13 cellular contexts compared by ENCODE assay signal in genomic region chr4:76989391-76990061, GRCh38. TPM values are rescaled to one million over a fixed set of nuclear protein-coding genes. Genes with fewer than 3 reads are reported as not detected.
DNase-seq lines count a peak whose midpoint lies in the region; ATAC-seq and TF ChIP-seq lines count a peak whose summit lies in the region.
"Had no signal": no experiment of that assay in that cellular context is flagged by ENCODE, and none has a peak within 500 bp of the region (broad histone marks: within the 10 kb centered on the region; RNA-seq: fewer than 3 reads in every experiment).

No MANE protein-coding gene starts in this region.

- POLR2A ChIA-PET in activated CD4-positive, alpha-beta memory T cell treated with anti-CD3 and anti-CD28 coated beads for 36 hours (lab: Charles Lee), result interaction anchor here (1.4 kb wide), 1 partner anchor 42 kb away, joined by 4 read pairs; no protein-coding TSS in a partner anchor
- POLR2A ChIA-PET in activated naive CD8-positive, alpha-beta T cell treated with anti-CD3 and anti-CD28 coated beads, Interleukin-2, amount 10 ng/mL, durations not matched to agents 7 days and 5 days (lab: Charles Lee), result interaction anchor here (1.0 to 4.2 kb wide), 4 partner anchors 17 to 85 kb away, joined by 3 to 22 read pairs (median 5); partner anchors contain the start of gene SEPTIN11

- H3K4me3 ChIP-seq in DND-41 (ENCODE audit: low read depth in 1 of 2, low read length in 2 of 2), result no peak overlapping the region
- H3K4me3 ChIP-seq: esophagus squamous epithelium, GM12878, vagina had no signal

- intact Hi-C loops in activated CD4-positive, alpha-beta memory T cell treated with anti-CD3 and anti-CD28 coated beads for 36 hours (cut with micrococcal nuclease), result loop anchor here (2.0 to 10.0 kb wide), 2 partner anchors 39 to 595 kb away; no protein-coding TSS in a partner anchor

- H3K79me2 ChIP-seq in DND-41 (ENCODE audit: insufficient read depth, low read length), result no peaks in the 10 kb centered on the region

- H3K36me3 ChIP-seq in DND-41 (ENCODE audit: insufficient read depth, low read length), result no peaks in the 10 kb centered on the region
- H3K36me3 ChIP-seq: esophagus squamous epithelium, vagina had no signal

- TF ChIP-seq CTCF in DND-41 (IDR thresholded peaks at IDR 0.05; ENCODE audit: borderline replicate concordance, extremely low read depth, low read length, poor library complexity, severe bottlenecking) (no peak), type B pancreatic cell (conservative IDR thresholded peaks at IDR 0.05) (no peak)

- H3K27me3 ChIP-seq in DND-41 (ENCODE audit: insufficient read depth, low read length, poor library complexity), result peaks cover 18% of the 10 kb centered on the region
- H3K27me3 ChIP-seq: esophagus squamous epithelium, vagina had no signal

- peaks cover 5% of the 10 kb centered on the region for H3K9me3 Mint-ChIP-seq in activated CD4-positive, alpha-beta memory T cell treated with anti-CD3 and anti-CD28 coated beads for 36 hours
- H3K9me3 Mint-ChIP-seq in activated naive CD8-positive, alpha-beta T cell treated with anti-CD3 and anti-CD28 coated beads, Interleukin-2, amount 10 ng/mL, durations not matched to agents 7 days and 5 days, result no peaks in the 10 kb centered on the region
- H3K9me3 Mint-ChIP-seq in type B pancreatic cell, result peaks cover 8% of the 10 kb centered on the region

- H3K4me3 Mint-ChIP-seq in activated CD4-positive, alpha-beta memory T cell treated with anti-CD3 and anti-CD28 coated beads for 36 hours, result peak overlapping the region; percentile 53
- H3K4me3 Mint-ChIP-seq in activated naive CD8-positive, alpha-beta T cell treated with anti-CD3 and anti-CD28 coated beads, Interleukin-2, amount 10 ng/mL, durations not matched to agents 7 days and 5 days, result peak overlapping the region; percentile 66
- H3K4me3 Mint-ChIP-seq in type B pancreatic cell, result no peak overlapping the region

- peaks cover 72% of the 10 kb centered on the region for H3K4me1 Mint-ChIP-seq in activated CD4-positive, alpha-beta memory T cell treated with anti-CD3 and anti-CD28 coated beads for 36 hours (ENCODE audit: low read depth)
- H3K4me1 Mint-ChIP-seq in activated naive CD8-positive, alpha-beta T cell treated with anti-CD3 and anti-CD28 coated beads, Interleukin-2, amount 10 ng/mL, durations not matched to agents 7 days and 5 days, result peaks cover 57% of the 10 kb centered on the region
- peaks cover 31% of the 10 kb centered on the region for H3K4me1 Mint-ChIP-seq in type B pancreatic cell (ENCODE audit: unreplicated experiment)

- CTCF ChIA-PET in activated CD4-positive, alpha-beta memory T cell treated with anti-CD3 and anti-CD28 coated beads for 36 hours (lab: Charles Lee), result interaction anchor here (0.6 to 1.0 kb wide), 2 partner anchors 12 to 43 kb away, joined by 4 read pairs; no protein-coding TSS in a partner anchor

- no peak overlapping the region for H3K27ac ChIP-seq in DND-41 (ENCODE audit: low read length)
- H3K27ac ChIP-seq: vagina had no signal

- H3K4me1 ChIP-seq in DND-41 (ENCODE audit: insufficient read depth, low read length), result peaks cover 16% of the 10 kb centered on the region

- H4K20me1 ChIP-seq in DND-41 (ENCODE audit: insufficient read depth, low read length), result no peaks in the 10 kb centered on the region

- peak; percentile 90 for ATAC-seq in DND-41 (ENCODE audit: insufficient read depth, low read depth)
- ATAC-seq in activated naive CD8-positive, alpha-beta T cell treated with anti-CD3 and anti-CD28 coated beads, Interleukin-2, amount 10 ng/mL, durations not matched to agents 7 days and 5 days (ENCODE audit: low read depth), result peak; percentile 54
- ATAC-seq: GM12878, left cardiac atrium had no signal

- H3K36me3 Mint-ChIP-seq in activated CD4-positive, alpha-beta memory T cell treated with anti-CD3 and anti-CD28 coated beads for 36 hours, result peaks cover 4% of the 10 kb centered on the region
- H3K36me3 Mint-ChIP-seq in activated naive CD8-positive, alpha-beta T cell treated with anti-CD3 and anti-CD28 coated beads, Interleukin-2, amount 10 ng/mL, durations not matched to agents 7 days and 5 days, result peaks cover 9% of the 10 kb centered on the region
- H3K36me3 Mint-ChIP-seq in type B pancreatic cell, result peaks cover 27% of the 10 kb centered on the region

- no peak overlapping the region for H3K9ac ChIP-seq in DND-41 (ENCODE audit: low read depth, low read length)

- no peak overlapping the region for H2AFZ ChIP-seq in DND-41 (ENCODE audit: low read depth, low read length)

- DNase-seq in DND-41, result peak; percentile 70
- peak; percentile 71 for DNase-seq in activated CD4-positive, alpha-beta memory T cell treated with anti-CD3 and anti-CD28 coated beads for 36 hours
- DNase-seq in activated naive CD8-positive, alpha-beta T cell treated with anti-CD3 and anti-CD28 coated beads, Interleukin-2, amount 10 ng/mL, durations not matched to agents 7 days and 5 days, result peak; percentile 59
- DNase-seq in stimulated activated CD4-positive, alpha-beta T cell treated with anti-CD3 and anti-CD28 coated beads, Interleukin-1b, Interleukin-23, amount 100 ng/mL, for 48 hours, result peak; percentile 49
- DNase-seq in NCI-H446 treated with DMSO at 0.1 percent for 48 hours (lab: John Stamatoyannopoulos, UW), result no peak
- no peak for DNase-seq in type B pancreatic cell (ENCODE audit: extremely low spot score, unreplicated experiment)
- DNase-seq in 8988T, result no peak
- DNase-seq in epidermal melanocyte (ENCODE audit: insufficient read length, low spot score), result no peak
- DNase-seq: esophagus squamous epithelium, left cardiac atrium, NCI-H1092 had no signal

- peaks cover 5% of the 10 kb centered on the region for H3K27me3 Mint-ChIP-seq in activated CD4-positive, alpha-beta memory T cell treated with anti-CD3 and anti-CD28 coated beads for 36 hours
- H3K27me3 Mint-ChIP-seq in activated naive CD8-positive, alpha-beta T cell treated with anti-CD3 and anti-CD28 coated beads, Interleukin-2, amount 10 ng/mL, durations not matched to agents 7 days and 5 days, result no peaks in the 10 kb centered on the region
- H3K27me3 Mint-ChIP-seq in type B pancreatic cell, result no peaks in the 10 kb centered on the region

- H3K27ac Mint-ChIP-seq in activated CD4-positive, alpha-beta memory T cell treated with anti-CD3 and anti-CD28 coated beads for 36 hours, result peak overlapping the region; percentile 55
- H3K27ac Mint-ChIP-seq in activated naive CD8-positive, alpha-beta T cell treated with anti-CD3 and anti-CD28 coated beads, Interleukin-2, amount 10 ng/mL, durations not matched to agents 7 days and 5 days, result peak overlapping the region; percentile 83
- H3K27ac Mint-ChIP-seq in type B pancreatic cell, result no peak overlapping the region

- H3K4me2 ChIP-seq in DND-41 (ENCODE audit: insufficient read depth, low read length), result peak overlapping the region; percentile 10; the same call in 1 of the 2 replicates

- H3K9me3 ChIP-seq in DND-41 (ENCODE audit: insufficient read depth, low read length, severe bottlenecking), result peaks cover 2% of the 10 kb centered on the region
- H3K9me3 ChIP-seq: esophagus squamous epithelium, vagina had no signal

RNA-seq across cellular contexts. Expression of gene SEPTIN11, which starts 40.0 kb away (rescaled TPM):
- 10 to 100 TPM; 28.3 to 33.6 TPM for total RNA-seq in activated CD4-positive, alpha-beta memory T cell treated with anti-CD3 and anti-CD28 coated beads for 36 hours
- total RNA-seq in activated naive CD8-positive, alpha-beta T cell treated with anti-CD3 and anti-CD28 coated beads, Interleukin-2, amount 10 ng/mL, durations not matched to agents 7 days and 5 days, result 10 to 100 TPM; 51.9 to 60.0 TPM
- 46.7 and 149 TPM in 2 replicates for total RNA-seq in type B pancreatic cell (ENCODE audit: low replicate concordance)

Comparison
In these comparisons a context has a peak if more than half of its experiments do, and no peak if none do; other contexts are left out.
1. DNase-seq: peak in DND-41 (single experiment), activated CD4-positive, alpha-beta memory T cell treated with anti-CD3 and anti-CD28 coated beads for 36 hours (single experiment), activated naive CD8-positive, alpha-beta T cell treated with anti-CD3 and anti-CD28 coated beads, Interleukin-2, amount 10 ng/mL, durations not matched to agents 7 days and 5 days (single experiment) and stimulated activated CD4-positive, alpha-beta T cell treated with anti-CD3 and anti-CD28 coated beads, Interleukin-1b, Interleukin-23, amount 100 ng/mL, for 48 hours (single experiment); none in NCI-H446 treated with DMSO at 0.1 percent for 48 hours (single experiment), type B pancreatic cell (single experiment), 8988T (single experiment) and epidermal melanocyte (single experiment).